8 cellular contexts compared by ENCODE assay signal in genomic region chr3:149247929-149248691, GRCh38. TPM values are rescaled to one million over a fixed set of nuclear protein-coding genes. Genes with fewer than 3 reads are reported as not detected.
DNase-seq lines count a peak whose midpoint lies in the region; ATAC-seq and TF ChIP-seq lines count a peak whose summit lies in the region.

No MANE protein-coding gene starts in this region.

- H3K27ac Mint-ChIP-seq in CD14-positive monocyte, result no peak overlapping the region

- H3K4me1 Mint-ChIP-seq in CD14-positive monocyte, result peaks cover 27% of the 10 kb centered on the region

- intact Hi-C loops in aorta (cut with DNase I) (loop anchor here in 1 of 2 donors (10.0 kb wide), 1 partner anchor 53 kb away; no protein-coding TSS in a partner anchor), CD14-positive monocyte (cut with micrococcal nuclease) (no loop called here)

- 55 to 58% methylated on average over 5 of the region's 5 CpGs for WGBS in aorta, 2 donors

- TF ChIP-seq CTCF in CD14-positive monocyte (IDR thresholded peaks at IDR 0.05), result no peak

- peaks cover 15% of the 10 kb centered on the region; the same call in 1 of the 2 replicates for H3K27me3 ChIP-seq in iPS-20b (ENCODE audit: insufficient read depth, low read length)
- H3K27me3 ChIP-seq in aorta (ENCODE audit: control insufficient read depth in 1 of 2, insufficient read depth in 2 of 2, low read length in 1 of 2), result no peaks in the 10 kb centered on the region

- no peak overlapping the region for H3K4me3 Mint-ChIP-seq in CD14-positive monocyte

- peaks cover 24% of the 10 kb centered on the region; the same call in 1 of the 2 replicates for H3K4me1 ChIP-seq in iPS-20b (ENCODE audit: insufficient read depth, low read length)
- H3K4me1 ChIP-seq in aorta (ENCODE audit: control insufficient read depth in 1 of 2, insufficient read depth in 2 of 2, low read length in 2 of 2), result peaks cover 4 to 5% of the 10 kb centered on the region in 2 donors

- DNase-seq in NCI-H2196 (lab: John Stamatoyannopoulos, UW; ENCODE audit: unreplicated experiment), result peak; percentile 54
- DNase-seq in NCI-H2196 treated with DMSO at 0.1 percent for 48 hours (lab: John Stamatoyannopoulos, UW; ENCODE audit: unreplicated experiment), result no peak
- DNase-seq in NCI-H2227 treated with DMSO at 0.1 percent for 48 hours (lab: John Stamatoyannopoulos, UW), result peak; percentile 6
- DNase-seq in NCI-H446 treated with DMSO at 0.1 percent for 48 hours (lab: John Stamatoyannopoulos, UW), result no peak
- DNase-seq in aorta, result no peak
- no peak for DNase-seq in CD14-positive monocyte (ENCODE audit: low spot score)

- H3K4me3 ChIP-seq in iPS-20b (ENCODE audit: low read length) (no peak overlapping the region), aorta (ENCODE audit: low read length in 2 of 2) (no peak overlapping the region)

- H3K27ac ChIP-seq in iPS-20b (ENCODE audit: low read length), result no peak overlapping the region
- H3K27ac ChIP-seq in aorta (ENCODE audit: low read depth in 1 of 2, low read length in 2 of 2), result peak overlapping the region in 1 of 2 donors; percentile 30

- no peaks in the 10 kb centered on the region for H3K9me3 ChIP-seq in iPS-20b (ENCODE audit: insufficient read depth, low read depth, low read length)
- H3K9me3 ChIP-seq in aorta (ENCODE audit: control insufficient read depth, low read length), result no peaks in the 10 kb centered on the region

- ATAC-seq in HG02588 (IDR thresholded peaks at IDR 0.05; ENCODE audit: unreplicated experiment) (peak; percentile 50), aorta (ENCODE audit: low FRiP score) (no peak)

- H3K9ac ChIP-seq in iPS-20b (ENCODE audit: low read depth, low read length), result 0 out of 2 replicates have a peak overlapping the region, but pooled peaks have one; percentile 19

- H3K36me3 Mint-ChIP-seq in CD14-positive monocyte, result no peaks in the 10 kb centered on the region

- no peaks in the 10 kb centered on the region for H3K9me3 Mint-ChIP-seq in CD14-positive monocyte

- H3K36me3 ChIP-seq in iPS-20b (ENCODE audit: insufficient read depth, low read depth, low read length) (no peaks in the 10 kb centered on the region), aorta (ENCODE audit: control insufficient read depth in 1 of 2, insufficient read depth in 2 of 2, low read length in 1 of 2) (no peaks in the 10 kb centered on the region)

- H3K27me3 Mint-ChIP-seq in CD14-positive monocyte (ENCODE audit: low read depth in 3 of 3), result peaks cover 0 to 8% (median 4%) of the 10 kb centered on the region in 3 donors

RNA-seq across cellular contexts. Expression of gene CP, which starts 26.5 kb away (rescaled TPM):
- 100 to 1,000 TPM in 1 of 2 donors, 10 to 100 TPM in 1; 36.2 to 225 TPM for total RNA-seq in aorta
- polyA plus RNA-seq in aorta, result 10 to 100 TPM; 23.7 to 24.0 TPM
- not detected for polyA plus RNA-seq in CD14-positive monocyte

Comparison
In these comparisons a context has a peak if more than half of its experiments do, and no peak if none do; other contexts are left out.
1. DNase-seq: peak in NCI-H2196 (single experiment) and NCI-H2227 treated with DMSO at 0.1 percent for 48 hours (single experiment); none in NCI-H2196 treated with DMSO at 0.1 percent for 48 hours (single experiment), NCI-H446 treated with DMSO at 0.1 percent for 48 hours (single experiment), aorta (0 of 2) and CD14-positive monocyte (single experiment).
2. RNA of gene CP, which starts 26.5 kb away (polyA plus RNA-seq): 23.7 to 24.0 TPM in aorta; not detected in CD14-positive monocyte; every median in the first group is over 10 times any median in the second.